Comparison of ENCODE assay signal across 8 cellular contexts in genomic region chr19:2477732-2478191, GRCh38. TPM values are rescaled to one million over a fixed set of nuclear protein-coding genes. Genes with fewer than 3 reads are reported as not detected.
DNase-seq lines count a peak whose midpoint lies in the region; ATAC-seq, FAIRE-seq and TF ChIP-seq lines count a peak whose summit lies in the region.

No MANE protein-coding gene starts in this region.

- peaks cover 0 to 8% (median 0%) of the 10 kb centered on the region in 3 experiments for H3K9me3 ChIP-seq in naive thymus-derived CD4-positive, alpha-beta T cell (ENCODE audit: control insufficient read depth in 2 of 3, low read length in 3 of 3)

- H3K27ac Mint-ChIP-seq in naive thymus-derived CD4-positive, alpha-beta T cell = peak overlapping the region; percentile 86 to 98 (median 95)

- peak overlapping the region; percentile 97 to 100 (median 99) for H3K4me3 Mint-ChIP-seq in naive thymus-derived CD4-positive, alpha-beta T cell

- peak overlapping the region; percentile 91 for H3K4me3 ChIP-seq in naive thymus-derived CD4-positive, alpha-beta T cell (ENCODE audit: low read length)

- intact Hi-C loops in naive thymus-derived CD4-positive, alpha-beta T cell (cut with micrococcal nuclease) = loop anchor here (1.0 to 5.0 kb wide), 8 partner anchors 11 to 700 kb away; partner anchors contain the start of genes DOT1L (in 1 of the 2), S1PR4 (in 1 of the 2) and THOP1 (in 1 of the 2)

- peaks cover 0 to 22% (median 5%) of the 10 kb centered on the region in 11 donors for H3K9me3 Mint-ChIP-seq in naive thymus-derived CD4-positive, alpha-beta T cell

- H3K27me3 ChIP-seq in naive thymus-derived CD4-positive, alpha-beta T cell (ENCODE audit: control insufficient read depth in 2 of 2, insufficient read depth in 2 of 2, low read length in 2 of 2) = no peaks in the 10 kb centered on the region

- peaks cover 0 to 16% (median 0%) of the 10 kb centered on the region in 3 experiments for H3K36me3 ChIP-seq in naive thymus-derived CD4-positive, alpha-beta T cell (ENCODE audit: control insufficient read depth in 2 of 3, insufficient read depth in 3 of 3, low read length in 3 of 3)

- no peak for ATAC-seq in naive thymus-derived CD4-positive, alpha-beta T cell
- ATAC-seq in GM19463 (IDR thresholded peaks at IDR 0.05; ENCODE audit: unreplicated experiment) (no peak), GM18520 (IDR thresholded peaks at IDR 0.05; ENCODE audit: unreplicated experiment) (no peak)

- H3K4me1 ChIP-seq in naive thymus-derived CD4-positive, alpha-beta T cell (ENCODE audit: control insufficient read depth in 2 of 2, insufficient read depth in 2 of 2, low read length in 2 of 2) = peaks cover 0 to 14% of the 10 kb centered on the region in 2 donors

- DNase-seq in H54 (ENCODE audit: insufficient read length, low spot score) (no peak), epidermal melanocyte (ENCODE audit: insufficient read length, low spot score) (peak; percentile 21), DMS79 (lab: John Stamatoyannopoulos, UW) (no peak)
- DNase-seq in activated CD4-positive, alpha-beta T cell treated with anti-CD3 and anti-CD28 coated beads for 4 hours = peak; percentile 33 to 39
- DNase-seq in naive thymus-derived CD4-positive, alpha-beta T cell = peak in 2 of 9 donors; percentile 21 to 53
- no peak for DNase-seq in stimulated activated CD4-positive, alpha-beta T cell treated with anti-CD3 and anti-CD28 coated beads, Interleukin-4, amount 100 ng/mL, for 1 hour

- CTCF ChIA-PET in naive thymus-derived CD4-positive, alpha-beta T cell (lab: Charles Lee) = interaction anchor here (0.6 to 6.7 kb wide), 9 partner anchors 28 to 197 kb away, joined by 3 to 78 read pairs (median 4); no protein-coding TSS in a partner anchor

- peaks cover 7 to 23% (median 19%) of the 10 kb centered on the region in 7 donors for H3K4me1 Mint-ChIP-seq in naive thymus-derived CD4-positive, alpha-beta T cell

- peaks cover 0 to 7% (median 0%) of the 10 kb centered on the region in 5 donors for H3K27me3 Mint-ChIP-seq in naive thymus-derived CD4-positive, alpha-beta T cell

- H3K27ac ChIP-seq in naive thymus-derived CD4-positive, alpha-beta T cell (ENCODE audit: low read depth, low read length) = peak overlapping the region; percentile 90

- TF ChIP-seq POLR2A in H54 (IDR thresholded peaks at IDR 0.05; ENCODE audit: low read depth, low read length) = peak; percentile 52; the same call in 1 of the 2 replicates

- H3K36me3 Mint-ChIP-seq in naive thymus-derived CD4-positive, alpha-beta T cell = peaks cover 0 to 19% (median 6%) of the 10 kb centered on the region in 5 donors

- POLR2A ChIA-PET in naive thymus-derived CD4-positive, alpha-beta T cell (lab: Charles Lee) = interaction anchor here (0.6 to 7.4 kb wide), 21 partner anchors 11 to 1650 kb away, joined by 3 to 415 read pairs (median 25); partner anchors contain the start of genes LMNB2 and TIMM13

- no peak for FAIRE-seq in H54 (lab: Jason Lieb, UNC)

RNA-seq across cellular contexts. Expression of gene GADD45B, which starts 1.8 kb away (rescaled TPM):
- 100 to 1,000 TPM in 2 of 5 experiments, 10 to 100 TPM in 3; 71.7 to 157 (median 84.2) TPM for total RNA-seq in naive thymus-derived CD4-positive, alpha-beta T cell
- polyA plus RNA-seq in naive thymus-derived CD4-positive, alpha-beta T cell = 10 to 100 TPM; 30.1 to 38.4 TPM

RNA-seq across cellular contexts. Expression of gene LMNB2, which starts 21.0 kb away (rescaled TPM):
- total RNA-seq in naive thymus-derived CD4-positive, alpha-beta T cell = 10 to 100 TPM; 10.8 to 86.4 (median 16.6) TPM
- polyA plus RNA-seq in naive thymus-derived CD4-positive, alpha-beta T cell = 10 to 100 TPM in 1 of 2 donors, 1 to 10 TPM in 1; 5.6 to 11.4 TPM

RNA-seq across cellular contexts. Expression of gene TIMM13, which starts 50.4 kb away (rescaled TPM):
- total RNA-seq in naive thymus-derived CD4-positive, alpha-beta T cell = 10 to 100 TPM; 31.3 to 70.8 (median 35.4) TPM
- 10 to 100 TPM; 63.6 to 75.3 TPM for polyA plus RNA-seq in naive thymus-derived CD4-positive, alpha-beta T cell

Comparison
In these comparisons a context has a peak if more than half of its experiments do, and no peak if none do; other contexts are left out.
1. DNase-seq: peak in activated CD4-positive, alpha-beta T cell treated with anti-CD3 and anti-CD28 coated beads for 4 hours (2 of 2) and epidermal melanocyte (single experiment); none in H54 (single experiment), DMS79 (single experiment) and stimulated activated CD4-positive, alpha-beta T cell treated with anti-CD3 and anti-CD28 coated beads, Interleukin-4, amount 100 ng/mL, for 1 hour (single experiment).